In genomic region chr11:36577859-36578258, GRCh38 we compare ENCODE assay signal across 19 cellular contexts. TPM values are rescaled to one million over a fixed set of nuclear protein-coding genes. Genes with fewer than 3 reads are reported as not detected.
DNase-seq lines count a peak whose midpoint lies in the region; ATAC-seq and TF ChIP-seq lines count a peak whose summit lies in the region.
"Had no signal": no experiment of that assay in that cellular context is flagged by ENCODE, and none has a peak within 500 bp of the region (broad histone marks: within the 10 kb centered on the region; RNA-seq: fewer than 3 reads in every experiment).

No MANE protein-coding gene starts in this region.

- no peaks in the 10 kb centered on the region for H3K9me3 Mint-ChIP-seq in activated T-cell treated with anti-CD3 and anti-CD28 coated beads, Interleukin-2, amount 50 U/mL, for 4 hours
- peaks cover 0 to 11% (median 4%) of the 10 kb centered on the region in 8 donors for H3K9me3 Mint-ChIP-seq in CD4-positive, alpha-beta memory T cell
- H3K9me3 Mint-ChIP-seq: activated naive CD8-positive, alpha-beta T cell treated with anti-CD3 and anti-CD28 coated beads for 36 hours had no signal

- H3K4me1 ChIP-seq in DND-41 (ENCODE audit: insufficient read depth, low read length) (peaks cover 64% of the 10 kb centered on the region), osteoblast (ENCODE audit: insufficient read depth, low read length) (peaks cover 17% of the 10 kb centered on the region)
- H3K4me1 ChIP-seq in CD4-positive, alpha-beta memory T cell (ENCODE audit: insufficient read depth, low read length): no peaks in the 10 kb centered on the region
- H3K4me1 ChIP-seq: esophagus squamous epithelium, upper lobe of right lung had no signal

- peak overlapping the region; percentile 73 for H3K4me2 ChIP-seq in DND-41 (ENCODE audit: insufficient read depth, low read length)
- H3K4me2 ChIP-seq in osteoblast (ENCODE audit: insufficient read depth, low read length): no peak overlapping the region

- TF ChIP-seq CTCF in DND-41 (IDR thresholded peaks at IDR 0.05; ENCODE audit: borderline replicate concordance, extremely low read depth, low read length, poor library complexity, severe bottlenecking) (no peak), epithelial cell of esophagus (IDR thresholded peaks at IDR 0.05; ENCODE audit: insufficient read depth, low read depth, low read length, missing control alignments) (no peak), osteoblast (IDR thresholded peaks at IDR 0.05; ENCODE audit: extremely low read depth, low read depth, low read length) (no peak)

- no peak overlapping the region for H3K27ac Mint-ChIP-seq in CD4-positive, alpha-beta memory T cell
- H3K27ac Mint-ChIP-seq: activated CD8-positive, alpha-beta memory T cell treated with anti-CD3 and anti-CD28 coated beads, Interleukin-2, amount 10 ng/mL, durations not matched to agents 7 days and 5 days; activated naive CD8-positive, alpha-beta T cell treated with anti-CD3 and anti-CD28 coated beads for 36 hours had no signal

- H3K4me1 Mint-ChIP-seq in activated T-cell treated with anti-CD3 and anti-CD28 coated beads, Interleukin-2, amount 50 U/mL, for 4 hours (ENCODE audit: low read depth): no peaks in the 10 kb centered on the region
- no peaks in the 10 kb centered on the region for H3K4me1 Mint-ChIP-seq in CD4-positive, alpha-beta memory T cell
- H3K4me1 Mint-ChIP-seq: activated CD8-positive, alpha-beta memory T cell treated with anti-CD3 and anti-CD28 coated beads, Interleukin-2, amount 10 ng/mL, durations not matched to agents 7 days and 5 days; activated naive CD8-positive, alpha-beta T cell treated with anti-CD3 and anti-CD28 coated beads for 36 hours had no signal

- POLR2A ChIA-PET in CD4-positive, alpha-beta memory T cell (lab: Charles Lee; ENCODE audit: partially characterized antibody): no interaction called here

- H3K79me2 ChIP-seq in DND-41 (ENCODE audit: insufficient read depth, low read length) (peaks cover 89% of the 10 kb centered on the region), osteoblast (ENCODE audit: insufficient read depth, low read length) (no peaks in the 10 kb centered on the region)

- peaks cover 6% of the 10 kb centered on the region for H3K9me3 ChIP-seq in DND-41 (ENCODE audit: insufficient read depth, low read length, severe bottlenecking)
- H3K9me3 ChIP-seq in osteoblast (ENCODE audit: low read depth, low read length): no peaks in the 10 kb centered on the region
- H3K9me3 ChIP-seq in CD4-positive, alpha-beta memory T cell (ENCODE audit: control insufficient read depth in 1 of 2, low read length in 2 of 2): no peaks in the 10 kb centered on the region
- H3K9me3 ChIP-seq: upper lobe of right lung had no signal

- H4K20me1 ChIP-seq in DND-41 (ENCODE audit: insufficient read depth, low read length) (peaks cover 62% of the 10 kb centered on the region), osteoblast (ENCODE audit: insufficient read depth, low read length) (no peaks in the 10 kb centered on the region)

- in situ Hi-C loops in KBM-7 (cut with MboI; ENCODE audit: low pct_unique_long_range_greater_than_20kb, low sequenced_read_pairs): no loop called here

- no peak overlapping the region for H3K9ac ChIP-seq in DND-41 (ENCODE audit: low read depth, low read length)

- DNase-seq in DND-41: no peak
- peak; percentile 28 for DNase-seq in NCI-H2227 treated with DMSO at 0.1 percent for 48 hours (lab: John Stamatoyannopoulos, UW)
- peak; percentile 8 for DNase-seq in epithelial cell of esophagus (ENCODE audit: low read depth)
- peak; percentile 79 for DNase-seq in osteoblast (ENCODE audit: insufficient read length, low spot score, missing footprints)
- no peak for DNase-seq in KBM-7
- DNase-seq in activated T-cell treated with anti-CD3 and anti-CD28 coated beads, Interleukin-2, amount 50 U/mL, for 4 hours: no peak
- no peak for DNase-seq in CD4-positive, alpha-beta memory T cell
- DNase-seq: activated CD8-positive, alpha-beta memory T cell treated with anti-CD3 and anti-CD28 coated beads, Interleukin-2, amount 10 ng/mL, durations not matched to agents 7 days and 5 days; activated naive CD8-positive, alpha-beta T cell treated with anti-CD3 and anti-CD28 coated beads for 36 hours; C1 segment of cervical spinal cord; cortex of kidney; DMS79 treated with DMSO at 0.1 percent for 48 hours; esophagus squamous epithelium; NCI-H2029 treated with DMSO at 0.1 percent for 48 hours; NK-92 treated with Interleukin-12 subunit alpha and Interleukin-12 subunit beta, amount 100 ng/mL, for 24 hours; stimulated activated CD4-positive, alpha-beta T cell treated with anti-CD3 and anti-CD28 coated beads, Interleukin-4, amount 100 ng/mL, for 1 hour; upper lobe of right lung; WERI-Rb-1 had no signal

- H3K4me3 ChIP-seq in DND-41 (ENCODE audit: low read depth in 1 of 2, low read length in 2 of 2): peak overlapping the region in 1 of 2 experiments; percentile 66; a peak in 2 of 4 replicates
- H3K4me3 ChIP-seq in epithelial cell of esophagus (ENCODE audit: low read length): no peak overlapping the region
- no peak overlapping the region for H3K4me3 ChIP-seq in osteoblast (ENCODE audit: insufficient read depth, low read length)
- no peak overlapping the region for H3K4me3 ChIP-seq in CD4-positive, alpha-beta memory T cell (ENCODE audit: low read length in 2 of 2)
- H3K4me3 ChIP-seq: esophagus squamous epithelium, upper lobe of right lung had no signal

- no peak overlapping the region for H2AFZ ChIP-seq in DND-41 (ENCODE audit: low read depth, low read length)
- H2AFZ ChIP-seq in osteoblast (ENCODE audit: low read length): no peak overlapping the region

- peaks cover 14% of the 10 kb centered on the region for H3K27me3 Mint-ChIP-seq in activated T-cell treated with anti-CD3 and anti-CD28 coated beads, Interleukin-2, amount 50 U/mL, for 4 hours (ENCODE audit: low read depth)
- H3K27me3 Mint-ChIP-seq in CD4-positive, alpha-beta memory T cell: peaks cover 7 to 9% of the 10 kb centered on the region in 2 donors

- H3K4me3 Mint-ChIP-seq in activated T-cell treated with anti-CD3 and anti-CD28 coated beads, Interleukin-2, amount 50 U/mL, for 4 hours: no peak overlapping the region
- no peak overlapping the region for H3K4me3 Mint-ChIP-seq in CD4-positive, alpha-beta memory T cell
- H3K4me3 Mint-ChIP-seq: activated CD8-positive, alpha-beta memory T cell treated with anti-CD3 and anti-CD28 coated beads, Interleukin-2, amount 10 ng/mL, durations not matched to agents 7 days and 5 days; activated naive CD8-positive, alpha-beta T cell treated with anti-CD3 and anti-CD28 coated beads for 36 hours had no signal

- intact Hi-C loops in CD4-positive, alpha-beta memory T cell (cut with micrococcal nuclease): no loop called here

- H3K27me3 ChIP-seq in DND-41 (ENCODE audit: insufficient read depth, low read length, poor library complexity) (no peaks in the 10 kb centered on the region), osteoblast (ENCODE audit: insufficient read depth, low read length) (peaks cover 4% of the 10 kb centered on the region)
- no peaks in the 10 kb centered on the region for H3K27me3 ChIP-seq in CD4-positive, alpha-beta memory T cell (ENCODE audit: insufficient read depth, low read length)
- H3K27me3 ChIP-seq: esophagus squamous epithelium, upper lobe of right lung had no signal

- H3K27ac ChIP-seq in DND-41 (ENCODE audit: low read length) (no peak overlapping the region), osteoblast (ENCODE audit: low read depth, low read length) (no peak overlapping the region)
- no peak overlapping the region for H3K27ac ChIP-seq in CD4-positive, alpha-beta memory T cell (ENCODE audit: low read depth, low read length)
- H3K27ac ChIP-seq: esophagus squamous epithelium, upper lobe of right lung, WERI-Rb-1 had no signal

- peaks cover 7% of the 10 kb centered on the region for H3K36me3 Mint-ChIP-seq in activated T-cell treated with anti-CD3 and anti-CD28 coated beads, Interleukin-2, amount 50 U/mL, for 4 hours (ENCODE audit: insufficient read depth)
- H3K36me3 Mint-ChIP-seq in CD4-positive, alpha-beta memory T cell: peaks cover 0 to 10% of the 10 kb centered on the region in 2 donors
- H3K36me3 Mint-ChIP-seq: activated CD8-positive, alpha-beta memory T cell treated with anti-CD3 and anti-CD28 coated beads, Interleukin-2, amount 10 ng/mL, durations not matched to agents 7 days and 5 days; activated naive CD8-positive, alpha-beta T cell treated with anti-CD3 and anti-CD28 coated beads for 36 hours had no signal

- H3K36me3 ChIP-seq in DND-41 (ENCODE audit: insufficient read depth, low read length): peaks cover 89% of the 10 kb centered on the region
- H3K36me3 ChIP-seq in osteoblast (ENCODE audit: insufficient read depth, low read length): no peaks in the 10 kb centered on the region
- no peaks in the 10 kb centered on the region for H3K36me3 ChIP-seq in CD4-positive, alpha-beta memory T cell (ENCODE audit: insufficient read depth, low read length)
- H3K36me3 ChIP-seq: esophagus squamous epithelium, upper lobe of right lung, WERI-Rb-1 had no signal

- CTCF ChIA-PET in CD4-positive, alpha-beta memory T cell (lab: Charles Lee; ENCODE audit: partially characterized antibody): interaction anchor here (3.2 kb wide), 1 partner anchor 14 kb away, joined by 19 read pairs; no protein-coding TSS in a partner anchor

- ATAC-seq in DND-41 (ENCODE audit: insufficient read depth, low read depth): no peak
- ATAC-seq in GM19397 (IDR thresholded peaks at IDR 0.05; ENCODE audit: unreplicated experiment): no peak
- no peak for ATAC-seq in activated T-cell treated with anti-CD3 and anti-CD28 coated beads, Interleukin-2, amount 50 U/mL, for 4 hours
- ATAC-seq: activated CD8-positive, alpha-beta memory T cell treated with anti-CD3 and anti-CD28 coated beads, Interleukin-2, amount 10 ng/mL, durations not matched to agents 7 days and 5 days; upper lobe of right lung had no signal

RNA-seq across cellular contexts. Expression of gene RAG1, which starts 10.1 kb away (rescaled TPM):
- total RNA-seq in osteoblast: 0.36 and 0.59 TPM in 2 replicates
- under 1 TPM; 0.08 to 0.38 (median 0.13) TPM for total RNA-seq in activated T-cell treated with anti-CD3 and anti-CD28 coated beads, Interleukin-2, amount 50 U/mL, for 4 hours
- total RNA-seq in CD4-positive, alpha-beta memory T cell: 1 to 10 TPM in 1 of 2 experiments, under 1 TPM in 1; 0.73 to 1.0 TPM
- polyA plus RNA-seq in CD4-positive, alpha-beta memory T cell: under 1 TPM in 1 of 2 donors, not detected in 1; 0.38 TPM

RNA-seq across cellular contexts. Expression of gene IFTAP, which starts 16.4 kb away (rescaled TPM):
- total RNA-seq in osteoblast: 32.1 and 33.7 TPM in 2 replicates
- 1 to 10 TPM; 1.7 to 4.7 (median 2.8) TPM for total RNA-seq in activated T-cell treated with anti-CD3 and anti-CD28 coated beads, Interleukin-2, amount 50 U/mL, for 4 hours
- 1 to 10 TPM in 1 of 2 experiments, under 1 TPM in 1; 0.94 to 1.9 TPM for total RNA-seq in CD4-positive, alpha-beta memory T cell
- 1 to 10 TPM; 3.9 to 6.6 TPM for polyA plus RNA-seq in CD4-positive, alpha-beta memory T cell

RNA-seq across cellular contexts. Expression of gene RAG2, which starts 20.2 kb away (rescaled TPM):
- not detected in 2 replicates for total RNA-seq in osteoblast
- not detected for total RNA-seq in activated T-cell treated with anti-CD3 and anti-CD28 coated beads, Interleukin-2, amount 50 U/mL, for 4 hours
- total RNA-seq in CD4-positive, alpha-beta memory T cell: not detected
- polyA plus RNA-seq in CD4-positive, alpha-beta memory T cell: not detected
- total RNA-seq: activated CD8-positive, alpha-beta memory T cell treated with anti-CD3 and anti-CD28 coated beads, Interleukin-2, amount 10 ng/mL, durations not matched to agents 7 days and 5 days; activated naive CD8-positive, alpha-beta T cell treated with anti-CD3 and anti-CD28 coated beads for 36 hours; esophagus squamous epithelium; upper lobe of right lung had no signal

Comparison
In these comparisons a context has a peak if more than half of its experiments do, and no peak if none do; other contexts are left out.
1. DNase-seq: peak in NCI-H2227 treated with DMSO at 0.1 percent for 48 hours (single experiment), epithelial cell of esophagus (single experiment) and osteoblast (single experiment); none in DND-41 (single experiment), KBM-7 (single experiment), activated T-cell treated with anti-CD3 and anti-CD28 coated beads, Interleukin-2, amount 50 U/mL, for 4 hours (single experiment) and CD4-positive, alpha-beta memory T cell (0 of 5).